22 cellular contexts compared by ENCODE assay signal in the genomic region with DNA sequence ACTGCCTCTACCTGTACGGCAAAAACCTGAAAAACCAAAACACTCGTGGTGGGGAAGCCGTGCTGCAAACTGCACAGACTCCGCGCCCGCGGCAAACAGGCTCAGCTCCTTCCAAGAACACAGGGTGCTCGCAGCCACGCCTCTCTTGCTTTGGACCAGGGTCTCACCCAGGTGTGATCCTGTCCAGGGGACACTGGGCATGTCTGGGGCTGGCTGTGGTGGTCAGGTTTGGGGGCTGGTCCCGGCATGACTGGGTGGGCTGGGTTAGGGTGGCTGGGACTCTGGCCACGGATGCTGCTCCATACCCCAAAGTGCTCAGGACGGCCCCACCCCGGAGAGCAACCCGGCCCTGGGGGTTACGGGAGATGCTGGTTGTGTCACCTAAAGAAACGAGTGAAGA.
"Had no signal": no experiment of that assay in that cellular context is flagged by ENCODE, and none has a peak within 500 bp of the region (broad histone marks: within the 10 kb centered on the region; RNA-seq: fewer than 3 reads in every experiment).

No MANE protein-coding gene starts in this region.

- ATAC-seq: activated CD4-positive, CD25-positive, alpha-beta regulatory T cell treated with anti-CD3 and anti-CD28 coated beads, Interleukin-2, amount 50 U/mL, for 24 hours; activated T-cell treated with anti-CD3 and anti-CD28 coated beads, Interleukin-2, amount 50 U/mL, for 4 hours had no signal

- H3K9me3 Mint-ChIP-seq: activated naive CD8-positive, alpha-beta T cell treated with anti-CD3 and anti-CD28 coated beads for 36 hours; activated T-cell treated with anti-CD3 and anti-CD28 coated beads, Interleukin-2, amount 50 U/mL, for 4 hours; T-helper 1 cell treated with Interleukin-12 subunit alpha and Interleukin-12 subunit beta and Interleukin-4 antibody, amounts not matched to agents 30 μg/mL and 1 μg/mL, for 36 hours had no signal

- DNase-seq: activated CD4-positive, alpha-beta T cell treated with anti-CD3 and anti-CD28 coated beads for 4 hours; activated CD8-positive, alpha-beta memory T cell treated with anti-CD3 and anti-CD28 coated beads for 24 hours; activated effector memory CD4-positive, alpha-beta T cell treated with anti-CD3 and anti-CD28 coated beads, Interleukin-2, amount 50 U/mL, for 16 hours; activated naive CD4-positive, alpha-beta T cell treated with Interleukin-2 at 50 U/mL for 16 hours; activated naive CD8-positive, alpha-beta T cell treated with anti-CD3 and anti-CD28 coated beads for 36 hours; activated T-cell treated with anti-CD3 and anti-CD28 coated beads, Interleukin-2, amount 50 U/mL, for 4 hours; anterior cingulate cortex; caudate nucleus; MG63; MV-4-11; NCI-H1092 treated with DMSO at 0.1 percent for 48 hours; NCI-H1417 treated with DMSO at 0.1 percent for 48 hours; NCI-H1694 treated with DMSO at 0.1 percent for 48 hours; NCI-H2029 treated with DMSO at 0.1 percent for 48 hours; NCI-H510A treated with DMSO at 0.1 percent for 48 hours; NCI-H69; NK-92 treated with Interleukin-12 subunit alpha and Interleukin-12 subunit beta, amount 100 ng/mL, for 24 hours; Peyer's patch; SHP77 treated with DMSO at 0.1 percent for 48 hours had no signal

- H3K4me3 Mint-ChIP-seq: activated naive CD8-positive, alpha-beta T cell treated with anti-CD3 and anti-CD28 coated beads for 36 hours; activated T-cell treated with anti-CD3 and anti-CD28 coated beads, Interleukin-2, amount 50 U/mL, for 4 hours; T-helper 1 cell treated with Interleukin-12 subunit alpha and Interleukin-12 subunit beta and Interleukin-4 antibody, amounts not matched to agents 30 μg/mL and 1 μg/mL, for 36 hours had no signal

- H3K27ac ChIP-seq: Peyer's patch had no signal

- H3K4me1 Mint-ChIP-seq: activated naive CD8-positive, alpha-beta T cell treated with anti-CD3 and anti-CD28 coated beads for 36 hours had no signal

- H3K27me3 ChIP-seq: breast epithelium, MG63, Peyer's patch had no signal

- H3K27ac Mint-ChIP-seq: activated naive CD8-positive, alpha-beta T cell treated with anti-CD3 and anti-CD28 coated beads for 36 hours; T-helper 1 cell treated with Interleukin-12 subunit alpha and Interleukin-12 subunit beta and Interleukin-4 antibody, amounts not matched to agents 30 μg/mL and 1 μg/mL, for 36 hours had no signal

- H3K4me3 ChIP-seq: breast epithelium, MG63, Peyer's patch had no signal

- H3K9me3 ChIP-seq: breast epithelium, MG63, Peyer's patch had no signal

- H3K27me3 Mint-ChIP-seq: activated naive CD8-positive, alpha-beta T cell treated with anti-CD3 and anti-CD28 coated beads for 36 hours had no signal

- H3K36me3 ChIP-seq: breast epithelium had no signal
